In the genomic region with DNA sequence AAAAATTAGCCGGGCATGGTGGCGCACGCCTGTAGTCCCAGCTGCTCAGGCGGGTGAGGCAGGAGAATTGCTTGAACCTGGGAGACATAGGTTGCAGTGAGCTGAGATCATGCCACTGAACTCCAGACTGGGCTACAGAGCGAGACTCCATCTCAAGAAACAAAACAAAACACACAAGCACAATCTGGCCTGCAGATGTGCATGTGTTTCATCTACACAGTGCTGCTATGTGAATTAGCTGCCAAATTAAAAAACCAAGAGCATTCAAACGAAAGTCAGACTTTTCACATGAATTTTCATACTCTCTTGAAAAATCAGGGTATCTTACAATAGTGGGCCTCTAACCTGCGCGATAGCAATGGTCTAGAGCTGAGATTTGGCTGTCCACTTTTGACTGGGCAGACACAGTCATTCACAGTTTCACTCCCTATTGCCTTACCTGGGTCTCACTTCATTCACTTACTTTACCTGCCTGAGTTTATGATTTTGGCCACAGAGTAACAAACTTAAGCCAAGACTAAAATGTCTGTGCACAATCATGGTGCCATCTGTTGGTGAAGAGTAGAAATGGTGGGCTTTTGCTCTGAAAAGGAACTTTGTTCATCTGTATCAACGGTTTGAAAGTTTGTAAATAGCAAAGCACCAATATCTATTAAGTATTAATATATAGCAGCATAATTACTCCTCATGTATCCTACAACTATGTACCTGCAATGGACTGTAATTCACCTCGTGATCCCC, we compare ENCODE assay signal across 9 cellular contexts.
DNase-seq lines count a peak whose midpoint lies in the region; ATAC-seq, FAIRE-seq and TF ChIP-seq lines count a peak whose summit lies in the region.
"Had no signal": no experiment of that assay in that cellular context is flagged by ENCODE, and none has a peak within 500 bp of the region (broad histone marks: within the 10 kb centered on the region; RNA-seq: fewer than 3 reads in every experiment).

No MANE protein-coding gene starts in this region.

- peaks cover 19% of the 10 kb centered on the region for H3K4me1 Mint-ChIP-seq in HFFc6 (ENCODE audit: low read depth)
- no peaks in the 10 kb centered on the region for H3K4me1 Mint-ChIP-seq in T-cell
- H3K4me1 Mint-ChIP-seq: immature natural killer cell had no signal

- H3K36me3 ChIP-seq in HepG2 (replicated peaks in 1 of 2; ENCODE audit: control insufficient read depth in 1 of 2, insufficient read depth in 2 of 2, low read length in 2 of 2) = no peaks in the 10 kb centered on the region

- H3K4me1 ChIP-seq in HepG2 (ENCODE audit: insufficient read depth, low read length) = no peaks in the 10 kb centered on the region

- in situ Hi-C loops in astrocyte of the cerebellum (cut with HindIII; ENCODE audit: low sequenced_read_pairs) (no loop called here), HepG2 (cut with HindIII; ENCODE audit: extremely low pct_ligation_motif_present, low pct_unique_long_range_greater_than_20kb) (no loop called here)

- H3K4me3 ChIP-seq in astrocyte of the cerebellum (ENCODE audit: low read depth, low read length) = no peak overlapping the region
- H3K4me3 ChIP-seq in HepG2 (replicated peaks in 1 of 3; ENCODE audit: insufficient read depth in 1 of 3, low read depth in 2 of 3, low read length in 3 of 3) = no peak overlapping the region

- no peaks in the 10 kb centered on the region for H3K79me2 ChIP-seq in HepG2 (ENCODE audit: insufficient read depth, low read length)

- H3K9ac ChIP-seq in HepG2 (ENCODE audit: insufficient read depth, low read depth, low read length) = no peak overlapping the region

- H3K27me3 ChIP-seq in HepG2 (ENCODE audit: control insufficient read depth in 1 of 2, insufficient read depth in 2 of 2, low read length in 2 of 2) = peaks cover 0 to 5% of the 10 kb centered on the region in 2 experiments; a peak in 1 of 5 replicates

- ATAC-seq in HepG2 (peak; percentile 69), GM21381 (IDR thresholded peaks at IDR 0.05; ENCODE audit: unreplicated experiment) (no peak), T-cell (replicated peaks in 1 of 4) (no peak)

- POLR2A ChIA-PET in HepG2 (lab: Yijun Ruan, JAX) (no interaction called here), T-cell (lab: Charles Lee) (no interaction called here)

- no peak overlapping the region for H2AFZ ChIP-seq in HepG2 (ENCODE audit: low read length)

- no peak for TF ChIP-seq EP300 in HepG2 (IDR thresholded peaks at IDR 0.05; ENCODE audit: low read depth in 2 of 2, low read length in 2 of 2)
- no peak for TF ChIP-seq EP300 in HepG2 (CRISPR knock-in tag; IDR thresholded peaks at IDR 0.05; ENCODE audit: borderline replicate concordance)

- H3K27ac ChIP-seq in C4-2B (no peak overlapping the region), HepG2 (ENCODE audit: extremely low read length, insufficient read depth, low read length) (no peak overlapping the region)

- no peaks in the 10 kb centered on the region for H3K36me3 Mint-ChIP-seq in HFFc6 (ENCODE audit: low read depth)
- H3K36me3 Mint-ChIP-seq in T-cell = no peaks in the 10 kb centered on the region
- H3K36me3 Mint-ChIP-seq: immature natural killer cell had no signal

- TF ChIP-seq CTCF in C4-2B (conservative IDR thresholded peaks at IDR 0.05) = peak; percentile 56
- peak; percentile 76 for TF ChIP-seq CTCF in HFFc6 (IDR thresholded peaks at IDR 0.05)
- TF ChIP-seq CTCF in astrocyte of the cerebellum (IDR thresholded peaks at IDR 0.05; ENCODE audit: low read depth, low read length, missing control alignments) = peak; percentile 63
- TF ChIP-seq CTCF in HepG2 (CRISPR knock-in tag; IDR thresholded peaks at IDR 0.05) = peak; percentile 67

- BruUV-seq in HepG2 (replicated peaks; lab: Mats Ljungman, UMichigan) = no TSS peak

- WGBS in HepG2 (ENCODE audit: low lambda C conversion rate) = 37% methylated on average over 10 of the region's 10 CpGs

- H4K20me1 ChIP-seq in HepG2 (ENCODE audit: insufficient read depth, low read length) = no peaks in the 10 kb centered on the region

- H3K4me3 Mint-ChIP-seq in HFFc6 (no peak overlapping the region), T-cell (no peak overlapping the region)
- H3K4me3 Mint-ChIP-seq: immature natural killer cell had no signal

- peaks cover 3% of the 10 kb centered on the region; the same call in 1 of the 2 replicates for H3K27me3 Mint-ChIP-seq in HFFc6 (ENCODE audit: insufficient read depth)
- H3K27me3 Mint-ChIP-seq in T-cell = peaks cover 9 to 12% of the 10 kb centered on the region in 2 donors

- intact Hi-C loops in HepG2 (cut with micrococcal nuclease; ENCODE audit: unreplicated experiment) = loop anchor here (1.0 kb wide), 2 partner anchors 30 to 48 kb away; no protein-coding TSS in a partner anchor

- peak; percentile 43; the same call in 1 of the 2 replicates for TF ChIP-seq RAD21 in HepG2 (CRISPR knock-in tag; IDR thresholded peaks at IDR 0.05)

- CTCF ChIA-PET in HepG2 (lab: Yijun Ruan, JAX; ENCODE audit: low intra/inter-chr PET ratio, low total read pairs) (interaction anchor here (1.8 to 3.3 kb wide), 2 partner anchors 30 to 49 kb away, joined by 17 to 39 read pairs; no protein-coding TSS in a partner anchor), T-cell (lab: Charles Lee) (no interaction called here)

- no peak for TF ChIP-seq POLR2A in HepG2 (IDR thresholded peaks at IDR 0.05; ENCODE audit: insufficient read depth in 1 of 2, low read depth in 2 of 2, low read length in 2 of 2)

- H3K4me2 ChIP-seq in HepG2 (ENCODE audit: low read depth, low read length) = no peak overlapping the region

- H3K27ac Mint-ChIP-seq in HFFc6 (no peak overlapping the region), T-cell (no peak overlapping the region)
- H3K27ac Mint-ChIP-seq: immature natural killer cell had no signal

- FAIRE-seq in HepG2 (lab: Jason Lieb, UNC) = peak; percentile 77

- DNase-seq in HFFc6 = peak; percentile 17
- no peak for DNase-seq in astrocyte of the cerebellum (ENCODE audit: low read depth)
- DNase-seq in HepG2 (ENCODE audit: low spot score) = peak; percentile 12
- DNase-seq in NCI-H345 treated with DMSO at 0.1 percent for 48 hours (lab: John Stamatoyannopoulos, UW; ENCODE audit: unreplicated experiment) = no peak
- no peak for DNase-seq in activated CD4-positive, alpha-beta T cell treated with anti-CD3 and anti-CD28 coated beads for 1 hour
- DNase-seq in T-cell = no peak
- DNase-seq: immature natural killer cell had no signal

- H3K9me3 Mint-ChIP-seq in HFFc6 (no peaks in the 10 kb centered on the region), T-cell (no peaks in the 10 kb centered on the region)

- no peaks in the 10 kb centered on the region for H3K9me3 ChIP-seq in HepG2 (ENCODE audit: low read length)

TF ChIP-seq in HepG2, 621 proteins besides CTCF, POLR2A, EP300 and RAD21 (continues in another document):
- TF ChIP-seq, protein P1, sequence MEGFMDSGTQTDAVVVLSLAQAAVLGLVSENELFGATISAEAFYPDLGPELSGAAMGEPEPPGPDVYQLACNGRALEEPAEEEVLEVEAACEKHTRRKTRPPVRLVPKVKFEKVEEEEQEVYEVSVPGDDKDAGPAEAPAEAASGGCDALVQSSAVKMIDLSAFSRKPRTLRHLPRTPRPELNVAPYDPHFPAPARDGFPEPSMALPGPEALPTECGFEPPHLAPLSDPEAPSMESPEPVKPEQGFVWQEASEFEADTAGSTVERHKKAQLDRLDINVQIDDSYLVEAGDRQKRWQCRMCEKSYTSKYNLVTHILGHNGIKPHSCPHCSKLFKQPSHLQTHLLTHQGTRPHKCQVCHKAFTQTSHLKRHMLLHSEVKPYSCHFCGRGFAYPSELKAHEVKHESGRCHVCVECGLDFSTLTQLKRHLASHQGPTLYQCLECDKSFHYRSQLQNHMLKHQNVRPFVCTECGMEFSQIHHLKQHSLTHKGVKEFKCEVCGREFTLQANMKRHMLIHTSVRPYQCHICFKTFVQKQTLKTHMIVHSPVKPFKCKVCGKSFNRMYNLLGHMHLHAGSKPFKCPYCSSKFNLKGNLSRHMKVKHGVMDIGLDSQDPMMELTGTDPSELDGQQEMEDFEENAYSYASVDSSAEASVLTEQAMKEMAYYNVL (CRISPR knock-in tag; IDR thresholded peaks at IDR 0.05; ENCODE audit: borderline replicate concordance) = no peak
- TF ChIP-seq MAFF (IDR thresholded peaks at IDR 0.05; ENCODE audit: low read depth, low read length) (no peak), ZMAT3 (CRISPR knock-in tag; conservative IDR thresholded peaks at IDR 0.05) (no peak), ZNF781 (CRISPR knock-in tag; IDR thresholded peaks at IDR 0.05; ENCODE audit: borderline replicate concordance, not compliant biosample characterization) (no peak), ZNF839 (CRISPR knock-in tag; IDR thresholded peaks at IDR 0.05; ENCODE audit: borderline replicate concordance) (no peak), ZNF138 (CRISPR knock-in tag; IDR thresholded peaks at IDR 0.05; ENCODE audit: low read depth) (no peak), SIX1 (CRISPR knock-in tag; IDR thresholded peaks at IDR 0.05; ENCODE audit: borderline replicate concordance) (no peak), ZNF33A (CRISPR knock-in tag; IDR thresholded peaks at IDR 0.05; ENCODE audit: borderline replicate concordance) (no peak), KDM4B (CRISPR knock-in tag; IDR thresholded peaks at IDR 0.05) (no peak), HHEX (CRISPR knock-in tag; IDR thresholded peaks at IDR 0.05) (no peak)
- TF ChIP-seq, protein P2, sequence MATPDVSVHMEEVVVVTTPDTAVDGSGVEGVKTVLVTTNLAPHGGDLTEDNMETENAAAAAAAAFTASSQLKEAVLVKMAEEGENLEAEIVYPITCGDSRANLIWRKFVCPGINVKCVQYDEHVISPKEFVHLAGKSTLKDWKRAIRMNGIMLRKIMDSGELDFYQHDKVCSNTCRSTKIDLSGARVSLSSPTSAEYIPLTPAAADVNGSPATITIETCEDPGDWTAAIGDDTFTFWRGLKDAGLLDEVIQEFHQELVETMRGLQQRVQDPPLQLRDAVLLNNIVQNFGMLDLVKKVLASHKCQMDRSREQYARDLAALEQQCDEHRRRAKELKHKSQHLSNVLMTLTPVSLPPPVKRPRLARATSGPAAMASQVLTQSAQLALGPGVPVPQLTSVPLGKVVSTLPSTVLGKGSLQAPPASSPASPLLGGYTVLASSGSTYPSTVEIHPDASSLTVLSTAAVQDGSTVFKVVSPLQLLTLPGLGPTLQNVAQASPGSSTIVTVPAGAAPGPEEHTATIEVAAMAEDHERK (CRISPR knock-in tag; IDR thresholded peaks at IDR 0.05; ENCODE audit: low read depth) = no peak
- TF ChIP-seq, protein P3, sequence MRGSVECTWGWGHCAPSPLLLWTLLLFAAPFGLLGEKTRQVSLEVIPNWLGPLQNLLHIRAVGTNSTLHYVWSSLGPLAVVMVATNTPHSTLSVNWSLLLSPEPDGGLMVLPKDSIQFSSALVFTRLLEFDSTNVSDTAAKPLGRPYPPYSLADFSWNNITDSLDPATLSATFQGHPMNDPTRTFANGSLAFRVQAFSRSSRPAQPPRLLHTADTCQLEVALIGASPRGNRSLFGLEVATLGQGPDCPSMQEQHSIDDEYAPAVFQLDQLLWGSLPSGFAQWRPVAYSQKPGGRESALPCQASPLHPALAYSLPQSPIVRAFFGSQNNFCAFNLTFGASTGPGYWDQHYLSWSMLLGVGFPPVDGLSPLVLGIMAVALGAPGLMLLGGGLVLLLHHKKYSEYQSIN (CRISPR knock-in tag; IDR thresholded peaks at IDR 0.05; ENCODE audit: borderline replicate concordance) = no peak

Comparison
In these comparisons a context has a peak if more than half of its experiments do, and no peak if none do; other contexts are left out.
1. DNase-seq: peak in HFFc6 (single experiment) and HepG2 (single experiment); none in astrocyte of the cerebellum (single experiment), NCI-H345 treated with DMSO at 0.1 percent for 48 hours (single experiment), activated CD4-positive, alpha-beta T cell treated with anti-CD3 and anti-CD28 coated beads for 1 hour (single experiment) and T-cell (0 of 34).
2. Peak in every context shown above with its lines, with median percentiles within 50 percentile points of each other: CTCF ChIP-seq.